ENCODE assay signal across 8 cellular contexts in genomic region chr1:20717452-20718342, GRCh38.
DNase-seq lines count a peak whose midpoint lies in the region; ATAC-seq lines count a peak whose summit lies in the region.

Gene KIF17, minus strand, starts transcription at chr1:20718007. Its CDS starts 301 bp downstream, at chr1:20717706.

- DNase-seq in NCI-H2107 (lab: John Stamatoyannopoulos, UW) (peak; percentile 27), NCI-H2107 treated with DMSO at 0.1 percent for 48 hours (lab: John Stamatoyannopoulos, UW; ENCODE audit: unreplicated experiment) (no peak), NCI-H510A (lab: John Stamatoyannopoulos, UW) (peak; percentile 59), activated T-cell treated with anti-CD3 and anti-CD28 coated beads for 1 hour (ENCODE audit: low read depth) (peak; percentile 48), epidermal melanocyte (ENCODE audit: insufficient read length, low spot score) (peak; percentile 79), middle frontal gyrus (ENCODE audit: extremely low spot score, low spot score) (peak; percentile 31)
- peak; percentile 47 for DNase-seq in stimulated activated naive B cell treated with anti-CD40 and anti-IgM and Interleukin-4, amounts not matched to agents 10 μg/mL and 1 μg/mL and 100 μg/mL, for 72 hours

- H3K36me3 Mint-ChIP-seq in stimulated activated naive B cell treated with anti-CD40 and anti-IgM and Interleukin-4, amounts not matched to agents 10 μg/mL and 1 μg/mL and 100 μg/mL, for 72 hours: peaks cover 0 to 4% of the 10 kb centered on the region in 2 donors

- H3K27ac Mint-ChIP-seq in stimulated activated naive B cell treated with anti-CD40 and anti-IgM and Interleukin-4, amounts not matched to agents 10 μg/mL and 1 μg/mL and 100 μg/mL, for 72 hours: peak within 1 kb of the TSS; percentile 56

- peak; percentile 79 to 80 for ATAC-seq in stimulated activated naive B cell treated with anti-CD40 and anti-IgM and Interleukin-4, amounts not matched to agents 10 μg/mL and 1 μg/mL and 100 μg/mL, for 72 hours (replicated peaks)
- no peak for ATAC-seq in GM18868 (IDR thresholded peaks at IDR 0.05; ENCODE audit: unreplicated experiment)

- H3K9me3 Mint-ChIP-seq in stimulated activated naive B cell treated with anti-CD40 and anti-IgM and Interleukin-4, amounts not matched to agents 10 μg/mL and 1 μg/mL and 100 μg/mL, for 72 hours: no peaks in the 10 kb centered on the region

- peaks cover 10 to 12% of the 10 kb centered on the region in 2 donors for H3K4me1 Mint-ChIP-seq in stimulated activated naive B cell treated with anti-CD40 and anti-IgM and Interleukin-4, amounts not matched to agents 10 μg/mL and 1 μg/mL and 100 μg/mL, for 72 hours

- peaks cover 20 to 57% of the 10 kb centered on the region in 2 donors for H3K27me3 Mint-ChIP-seq in stimulated activated naive B cell treated with anti-CD40 and anti-IgM and Interleukin-4, amounts not matched to agents 10 μg/mL and 1 μg/mL and 100 μg/mL, for 72 hours

- H3K4me3 Mint-ChIP-seq in stimulated activated naive B cell treated with anti-CD40 and anti-IgM and Interleukin-4, amounts not matched to agents 10 μg/mL and 1 μg/mL and 100 μg/mL, for 72 hours: peak within 1 kb of the TSS; percentile 74 to 79
